Comparison of ENCODE assay signal across 1 cellular context in genomic region chr5:91956738-91957137, GRCh38.
TF ChIP-seq lines count a peak whose summit lies in the region.

No MANE protein-coding gene starts in this region.

TF ChIP-seq in WTC11, 78 proteins besides CTCF, POLR2A, EP300 and RAD21:
- no peak for TF ChIP-seq PRDM15 (CRISPR knock-in tag; IDR thresholded peaks at IDR 0.05)
- no peak for TF ChIP-seq AR (CRISPR knock-in tag; IDR thresholded peaks at IDR 0.05)
- no peak for TF ChIP-seq TCF7 (CRISPR knock-in tag; IDR thresholded peaks at IDR 0.05; ENCODE audit: low read depth)
